ENCODE assay signal across 8 cellular contexts in the genomic region with DNA sequence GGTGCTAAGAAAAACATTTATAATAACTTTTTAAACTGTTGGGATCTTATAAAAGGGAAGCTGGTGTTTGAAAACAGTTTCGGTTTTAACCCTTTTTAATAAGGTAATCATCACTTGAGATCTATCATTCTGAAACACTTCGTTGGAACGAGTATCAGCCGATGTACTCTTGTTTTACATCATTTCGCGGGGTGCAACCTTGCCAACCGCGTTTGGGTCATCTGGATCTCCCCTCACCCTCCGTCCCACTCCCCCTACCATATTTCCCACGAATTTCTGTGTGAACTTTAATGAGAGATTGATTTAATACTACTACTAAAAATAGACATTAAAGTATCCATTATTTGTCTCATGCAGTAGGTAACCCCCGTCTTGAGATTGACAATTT. TPM values are rescaled to one million over a fixed set of nuclear protein-coding genes. Genes with fewer than 3 reads are reported as not detected.
A peak's percentile ranks its signal among the peaks of the same experiment; 100 is the strongest.
DNase-seq lines count a peak whose midpoint lies in the region; ATAC-seq and TF ChIP-seq lines count a peak whose summit lies in the region.

No MANE protein-coding gene starts in this region.

- H3K27me3 Mint-ChIP-seq in activated naive CD8-positive, alpha-beta T cell treated with anti-CD3 and anti-CD28 coated beads, Interleukin-2, amount 10 ng/mL, durations not matched to agents 7 days and 5 days, result peaks cover 3% of the 10 kb centered on the region
- no peaks in the 10 kb centered on the region for H3K27me3 Mint-ChIP-seq in stimulated activated naive CD8-positive, alpha-beta T cell treated with anti-CD3 and anti-CD28 coated beads, Interleukin-15, amount 100 ng/mL, for 72 hours

- POLR2A ChIA-PET in activated naive CD8-positive, alpha-beta T cell treated with anti-CD3 and anti-CD28 coated beads, Interleukin-2, amount 10 ng/mL, durations not matched to agents 7 days and 5 days (lab: Charles Lee), result interaction anchor here (0.6 to 3.0 kb wide), 21 partner anchors 9 to 973 kb away, joined by 3 to 95 read pairs (median 5); partner anchors contain the start of genes CCNYL1, IDH1, KLF7 and METTL21A

- peak; percentile 54 for DNase-seq in GM06990 (ENCODE audit: extremely low read depth, insufficient read length)
- DNase-seq in MG63, result no peak
- DNase-seq in activated naive CD8-positive, alpha-beta T cell treated with anti-CD3 and anti-CD28 coated beads, Interleukin-2, amount 10 ng/mL, durations not matched to agents 7 days and 5 days, result no peak
- peak; percentile 31 for DNase-seq in left kidney (ENCODE audit: low read depth, low spot score)
- DNase-seq in stimulated activated naive CD8-positive, alpha-beta T cell treated with anti-CD3 and anti-CD28 coated beads, Interleukin-15, amount 100 ng/mL, for 72 hours, result peak in 1 of 2 donors; percentile 56
- DNase-seq in NCI-H2107 treated with DMSO at 0.1 percent for 48 hours (lab: John Stamatoyannopoulos, UW; ENCODE audit: unreplicated experiment), result no peak

- H3K4me3 Mint-ChIP-seq in activated naive CD8-positive, alpha-beta T cell treated with anti-CD3 and anti-CD28 coated beads, Interleukin-2, amount 10 ng/mL, durations not matched to agents 7 days and 5 days, result peak overlapping the region; percentile 95
- H3K4me3 Mint-ChIP-seq in stimulated activated naive CD8-positive, alpha-beta T cell treated with anti-CD3 and anti-CD28 coated beads, Interleukin-15, amount 100 ng/mL, for 72 hours, result peak overlapping the region; percentile 89 to 92

- peaks cover 39% of the 10 kb centered on the region for H3K4me1 Mint-ChIP-seq in activated naive CD8-positive, alpha-beta T cell treated with anti-CD3 and anti-CD28 coated beads, Interleukin-2, amount 10 ng/mL, durations not matched to agents 7 days and 5 days
- peaks cover 56% of the 10 kb centered on the region for H3K4me1 Mint-ChIP-seq in stimulated activated naive CD8-positive, alpha-beta T cell treated with anti-CD3 and anti-CD28 coated beads, Interleukin-15, amount 100 ng/mL, for 72 hours

- H3K36me3 ChIP-seq in GM06990 (ENCODE audit: control insufficient read depth, insufficient read depth, low read length) (no peaks in the 10 kb centered on the region), MG63 (peaks cover 28% of the 10 kb centered on the region)

- peaks cover 8% of the 10 kb centered on the region for H3K36me3 Mint-ChIP-seq in activated naive CD8-positive, alpha-beta T cell treated with anti-CD3 and anti-CD28 coated beads, Interleukin-2, amount 10 ng/mL, durations not matched to agents 7 days and 5 days

- H3K9me3 Mint-ChIP-seq in activated naive CD8-positive, alpha-beta T cell treated with anti-CD3 and anti-CD28 coated beads, Interleukin-2, amount 10 ng/mL, durations not matched to agents 7 days and 5 days, result no peaks in the 10 kb centered on the region
- no peaks in the 10 kb centered on the region for H3K9me3 Mint-ChIP-seq in stimulated activated naive CD8-positive, alpha-beta T cell treated with anti-CD3 and anti-CD28 coated beads, Interleukin-15, amount 100 ng/mL, for 72 hours

- H3K27me3 ChIP-seq in GM06990 (replicated peaks; ENCODE audit: control insufficient read depth, insufficient read depth, low read length) (no peaks in the 10 kb centered on the region), MG63 (no peaks in the 10 kb centered on the region)

- H3K9me3 ChIP-seq in MG63, result no peaks in the 10 kb centered on the region

- TF ChIP-seq CTCF in GM06990 (IDR thresholded peaks at IDR 0.05; ENCODE audit: insufficient read depth, low read length, poor library complexity, severe bottlenecking), result no peak

- H3K27ac Mint-ChIP-seq in activated naive CD8-positive, alpha-beta T cell treated with anti-CD3 and anti-CD28 coated beads, Interleukin-2, amount 10 ng/mL, durations not matched to agents 7 days and 5 days, result peak overlapping the region; percentile 92
- H3K27ac Mint-ChIP-seq in stimulated activated naive CD8-positive, alpha-beta T cell treated with anti-CD3 and anti-CD28 coated beads, Interleukin-15, amount 100 ng/mL, for 72 hours, result peak overlapping the region; percentile 92 to 99

- ATAC-seq in activated naive CD8-positive, alpha-beta T cell treated with anti-CD3 and anti-CD28 coated beads, Interleukin-2, amount 10 ng/mL, durations not matched to agents 7 days and 5 days (ENCODE audit: low read depth), result no peak
- no peak for ATAC-seq in stimulated activated naive CD8-positive, alpha-beta T cell treated with anti-CD3 and anti-CD28 coated beads, Interleukin-15, amount 100 ng/mL, for 72 hours
- ATAC-seq in HG03354 (IDR thresholded peaks at IDR 0.05; ENCODE audit: poor library complexity, severe bottlenecking, unreplicated experiment) (no peak), HG03439 (IDR thresholded peaks at IDR 0.05; ENCODE audit: unreplicated experiment) (no peak)

- H3K4me3 ChIP-seq in GM06990 (replicated peaks; ENCODE audit: low read depth, low read length) (peak overlapping the region; percentile 91), MG63 (peak overlapping the region; percentile 76)

RNA-seq across cellular contexts. Expression of gene CREB1, which starts 1.3 kb away (rescaled TPM):
- 22.3 and 28.2 TPM in 2 replicates for total RNA-seq in MG63 (2014; rRNA removed; shearing (Covaris generic); ENCODE audit: low replicate concordance)
- total RNA-seq in activated naive CD8-positive, alpha-beta T cell treated with anti-CD3 and anti-CD28 coated beads, Interleukin-2, amount 10 ng/mL, durations not matched to agents 7 days and 5 days, result 100 to 1,000 TPM in 1 of 2 experiments, 10 to 100 TPM in 1; 97.5 to 101 TPM

Comparison
In these comparisons a context has a peak if more than half of its experiments do, and no peak if none do; other contexts are left out.
1. DNase-seq: peak in GM06990 (single experiment) and left kidney (single experiment); none in MG63 (single experiment), activated naive CD8-positive, alpha-beta T cell treated with anti-CD3 and anti-CD28 coated beads, Interleukin-2, amount 10 ng/mL, durations not matched to agents 7 days and 5 days (single experiment) and NCI-H2107 treated with DMSO at 0.1 percent for 48 hours (single experiment).